In the genomic region with DNA sequence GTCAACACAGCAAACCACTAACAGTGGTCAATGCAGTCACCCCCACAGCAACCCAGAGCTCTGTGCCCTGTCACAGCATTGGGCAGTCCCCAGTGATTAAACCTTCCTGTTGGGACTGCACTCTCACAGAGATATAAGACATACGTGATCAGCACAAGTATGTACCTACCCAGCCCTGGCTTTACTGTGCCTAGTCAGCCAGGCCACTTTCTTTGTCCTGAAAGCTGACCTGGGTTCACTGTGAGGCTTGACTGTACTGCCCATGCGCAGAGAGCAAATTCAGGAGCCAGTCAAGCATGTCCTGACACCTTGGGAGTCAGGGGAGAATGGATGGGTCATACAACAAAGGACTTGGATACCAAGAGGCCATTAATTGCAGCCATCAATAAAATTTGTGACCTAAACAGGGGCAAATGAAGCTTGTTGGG, we compare ENCODE assay signal across 18 cellular contexts. TPM values are rescaled to one million over a fixed set of nuclear protein-coding genes. Genes with fewer than 3 reads are reported as not detected.
"Had no signal": no experiment of that assay in that cellular context is flagged by ENCODE, and none has a peak within 500 bp of the region (broad histone marks: within the 10 kb centered on the region; RNA-seq: fewer than 3 reads in every experiment).

No MANE protein-coding gene starts in this region.

- DNase-seq: activated CD4-positive, CD25-positive, alpha-beta regulatory T cell treated with anti-CD3 and anti-CD28 coated beads, Interleukin-2, amount 50 U/mL, for 72 hours; activated naive CD4-positive, alpha-beta T cell treated with anti-CD3 and anti-CD28 coated beads for 36 hours; activated T-cell treated with anti-CD3 and anti-CD28 coated beads, Interleukin-2, amount 50 U/mL, for 24 hours; foreskin keratinocyte; naive B cell; right cardiac atrium; stimulated activated CD4-positive, alpha-beta T cell treated with anti-CD3 and anti-CD28 coated beads, Interleukin-12 subunit alpha, Interleukin-12 subunit beta, amount 100 ng/mL, for 4 hours; stimulated activated CD4-positive, alpha-beta T cell treated with anti-CD3 and anti-CD28 coated beads, Interleukin-4, amount 100 ng/mL, for 4 hours; stomach; T-cell; trophoblast cell; uterus had no signal

- H3K27me3 ChIP-seq: foreskin keratinocyte, left lung, stomach, suprapubic skin, uterus had no signal

- H3K36me3 Mint-ChIP-seq: naive B cell, T-cell had no signal

- ATAC-seq: foreskin keratinocyte, left lung, right cardiac atrium, T-cell had no signal

- H3K4me1 ChIP-seq: foreskin keratinocyte, left lung, prostate gland, stomach, suprapubic skin, uterus had no signal

- H3K9me3 Mint-ChIP-seq: activated naive CD4-positive, alpha-beta T cell treated with anti-CD3 and anti-CD28 coated beads for 36 hours; activated T-cell treated with anti-CD3 and anti-CD28 coated beads, Interleukin-2, amount 50 U/mL, for 24 hours; T-cell; T-helper 2 cell treated with Interferon-gamma antibody and Interleukin-4, amounts not matched to agents 5 μg/mL and 100 μg/mL, for 36 hours had no signal

- H3K9me3 ChIP-seq: left lung, prostate gland, stomach, suprapubic skin, uterus had no signal

- H3K4me3 Mint-ChIP-seq: activated naive CD4-positive, alpha-beta T cell treated with anti-CD3 and anti-CD28 coated beads for 36 hours; activated T-cell treated with anti-CD3 and anti-CD28 coated beads, Interleukin-2, amount 50 U/mL, for 24 hours; naive B cell; T-cell; T-helper 2 cell treated with Interferon-gamma antibody and Interleukin-4, amounts not matched to agents 5 μg/mL and 100 μg/mL, for 36 hours had no signal

- H3K36me3 ChIP-seq: left lung, prostate gland, stomach, suprapubic skin, uterus had no signal

- H3K27ac ChIP-seq: foreskin keratinocyte, left lung, prostate gland, stomach, suprapubic skin, uterus, VCaP had no signal

- H3K27ac Mint-ChIP-seq: activated naive CD4-positive, alpha-beta T cell treated with anti-CD3 and anti-CD28 coated beads for 36 hours; activated T-cell treated with anti-CD3 and anti-CD28 coated beads, Interleukin-2, amount 50 U/mL, for 24 hours; T-cell; T-helper 2 cell treated with Interferon-gamma antibody and Interleukin-4, amounts not matched to agents 5 μg/mL and 100 μg/mL, for 36 hours had no signal

- H3K4me3 ChIP-seq: left lung, lung, prostate gland, stomach, suprapubic skin, uterus had no signal

RNA-seq across cellular contexts. Expression of a gene that starts 19.8 kb away (rescaled TPM):
- total RNA-seq: activated naive CD4-positive, alpha-beta T cell treated with anti-CD3 and anti-CD28 coated beads for 36 hours had no signal
